ENCODE assay signal across 8 cellular contexts in genomic region chr5:39057745-39058144, GRCh38. TPM values are rescaled to one million over a fixed set of nuclear protein-coding genes. Genes with fewer than 3 reads are reported as not detected.
DNase-seq lines count a peak whose midpoint lies in the region; ATAC-seq and TF ChIP-seq lines count a peak whose summit lies in the region.

No MANE protein-coding gene starts in this region.

- peak overlapping the region; percentile 28 to 50 (median 45) for H3K27ac ChIP-seq in right lobe of liver

- H3K27me3 Mint-ChIP-seq in T-helper 17 cell: no peaks in the 10 kb centered on the region
- H3K27me3 Mint-ChIP-seq in Calu3 (ENCODE audit: unreplicated experiment): no peaks in the 10 kb centered on the region

- peaks cover 0 to 39% (median 17%) of the 10 kb centered on the region in 4 donors for H3K4me1 ChIP-seq in right lobe of liver

- H3K27ac Mint-ChIP-seq in T-helper 17 cell (peak overlapping the region; percentile 69), Calu3 (ENCODE audit: unreplicated experiment) (no peak overlapping the region)

- no peaks in the 10 kb centered on the region for H3K9me3 ChIP-seq in T-helper 17 cell (ENCODE audit: control insufficient read depth, low read length, poor library complexity, severe bottlenecking)
- no peaks in the 10 kb centered on the region for H3K9me3 ChIP-seq in right lobe of liver

- no peak for TF ChIP-seq POLR2A in right lobe of liver (IDR thresholded peaks at IDR 0.05)

- H3K4me3 ChIP-seq in GM12864 (ENCODE audit: low read depth, low read length) (peak overlapping the region; percentile 42; the same call in 1 of the 2 replicates), right lobe of liver (peak overlapping the region in 2 of 3 donors; percentile 17 to 19)

- whole genome bisulfite sequencing in right lobe of liver (ENCODE audit: insufficient coverage, low coverage, low lambda C conversion rate, missing lambda C conversion rate): 1% methylated on average over 2 of the region's 2 CpGs

- no peak overlapping the region for H3K4me3 Mint-ChIP-seq in T-helper 17 cell
- H3K4me3 Mint-ChIP-seq in Calu3 (ENCODE audit: low read depth, unreplicated experiment): no peak overlapping the region

- DNase-seq in GM12864 (ENCODE audit: low read depth) (no peak), T-helper 17 cell (no peak), right lobe of liver (no peak), putamen (ENCODE audit: low spot score) (no peak), Calu3 (no peak), left cardiac atrium (no peak)
- DNase-seq in central memory CD4-positive, alpha-beta T cell: no peak

- H3K9me3 Mint-ChIP-seq in Calu3 (ENCODE audit: low read depth, unreplicated experiment): no peaks in the 10 kb centered on the region

- peak; percentile 72 for ATAC-seq in GM21723 (IDR thresholded peaks at IDR 0.05; ENCODE audit: unreplicated experiment)
- ATAC-seq in T-helper 17 cell: no peak
- ATAC-seq in right lobe of liver: peak in 2 of 4 donors; percentile 29 to 36
- ATAC-seq in left cardiac atrium: no peak

- H3K36me3 Mint-ChIP-seq in T-helper 17 cell (ENCODE audit: low read depth) (peaks cover 7% of the 10 kb centered on the region), Calu3 (ENCODE audit: insufficient read depth, unreplicated experiment) (peaks cover 9% of the 10 kb centered on the region)

- no TSS peak for BruUV-seq in Calu3 (replicated peaks; lab: Mats Ljungman, UMichigan)

- CTCF ChIA-PET in Calu3 (lab: Charles Lee): no interaction called here

- H3K36me3 ChIP-seq in right lobe of liver: no peaks in the 10 kb centered on the region

- H3K4me1 Mint-ChIP-seq in T-helper 17 cell: peaks cover 49% of the 10 kb centered on the region
- H3K4me1 Mint-ChIP-seq in Calu3 (ENCODE audit: low read depth, unreplicated experiment): peaks cover 19% of the 10 kb centered on the region

- H3K27me3 ChIP-seq in right lobe of liver: no peaks in the 10 kb centered on the region

- TF ChIP-seq CTCF in GM12864 (IDR thresholded peaks at IDR 0.05; ENCODE audit: low read depth, low read length, missing control alignments) (no peak), right lobe of liver (IDR thresholded peaks at IDR 0.05) (no peak), Calu3 (IDR thresholded peaks at IDR 0.05; ENCODE audit: unreplicated experiment) (no peak)

- intact Hi-C loops in right lobe of liver (cut with DNase I): no loop called here
- intact Hi-C loops in Calu3 (cut with micrococcal nuclease; ENCODE audit: unreplicated experiment): no loop called here
- intact Hi-C loops in left cardiac atrium (cut with DNase I): no loop called here

RNA-seq across cellular contexts. Expression of gene RICTOR, which starts 16.5 kb away (rescaled TPM):
- total RNA-seq in T-helper 17 cell (10 to 100 TPM; 84.8 to 88.8 TPM), right lobe of liver (10 to 100 TPM in 5 of 6 experiments, 1 to 10 TPM in 1; 9.8 to 19.2 (median 14.6) TPM), Calu3 (2022) (41.1 and 47.1 TPM in 2 replicates), left cardiac atrium (10 to 100 TPM; 22.7 to 28.3 TPM)
